Comparison of ENCODE assay signal across 18 cellular contexts in the genomic region with DNA sequence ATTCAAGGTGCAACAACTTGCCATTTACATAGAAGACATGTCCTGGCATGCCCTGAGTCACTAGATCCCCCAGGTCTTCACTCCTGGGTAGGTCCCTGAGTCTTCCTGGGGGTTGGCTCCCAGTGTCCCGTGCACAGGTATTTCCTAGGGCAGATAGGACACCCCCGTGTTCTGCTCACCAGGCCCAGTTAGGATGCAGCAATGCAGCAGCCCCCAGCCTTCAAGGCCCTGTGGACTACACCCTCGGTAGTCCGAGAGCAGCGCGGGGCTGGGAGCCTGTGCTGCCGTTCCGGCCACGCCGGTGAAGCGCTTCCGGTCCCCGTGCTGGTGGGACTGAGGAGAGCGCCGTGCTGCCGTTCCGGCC. TPM values are rescaled to one million over a fixed set of nuclear protein-coding genes. Genes with fewer than 3 reads are reported as not detected.
"Had no signal": no experiment of that assay in that cellular context is flagged by ENCODE, and none has a peak within 500 bp of the region (broad histone marks: within the 10 kb centered on the region; RNA-seq: fewer than 3 reads in every experiment).

No MANE protein-coding gene starts in this region.

- H3K4me1 Mint-ChIP-seq: T-helper 17 cell had no signal

- H3K27me3 Mint-ChIP-seq: activated CD4-positive, alpha-beta T cell treated with anti-CD3 and anti-CD28 coated beads, Interleukin-2, amount 10 ng/mL, durations not matched to agents 7 days and 5 days; activated T-cell treated with anti-CD3 and anti-CD28 coated beads, Interleukin-2, amount 50 U/mL, for 24 hours; stimulated activated naive CD8-positive, alpha-beta T cell treated with anti-CD3 and anti-CD28 coated beads, Interleukin-15, amount 100 ng/mL, for 72 hours had no signal

- H3K36me3 ChIP-seq: heart right ventricle, pancreas had no signal

- H3K36me3 Mint-ChIP-seq: memory B cell had no signal

- H3K4me3 ChIP-seq: heart right ventricle, pancreas, testis had no signal

- H3K4me1 ChIP-seq: pancreas, testis had no signal

- FAIRE-seq: endothelial cell of umbilical vein, pancreas had no signal

- H3K27ac ChIP-seq: heart right ventricle, pancreas, testis had no signal

- H3K27ac Mint-ChIP-seq: activated B cell treated with CpG ODN at 0.5 μM for 24 hours; activated CD4-positive, alpha-beta T cell treated with anti-CD3 and anti-CD28 coated beads, Interleukin-2, amount 10 ng/mL, durations not matched to agents 7 days and 5 days; activated T-cell treated with anti-CD3 and anti-CD28 coated beads, Interleukin-2, amount 50 U/mL, for 24 hours; memory B cell; nephron progenitor cell; stimulated activated naive CD8-positive, alpha-beta T cell treated with anti-CD3 and anti-CD28 coated beads, Interleukin-15, amount 100 ng/mL, for 72 hours; T-helper 17 cell had no signal

- ATAC-seq: heart right ventricle, left lobe of liver, pancreas had no signal

- H3K9me3 ChIP-seq: heart right ventricle, pancreas, testis had no signal

- DNase-seq: activated B cell treated with CpG ODN at 0.5 μM for 24 hours; activated CD4-positive, alpha-beta T cell treated with anti-CD3 and anti-CD28 coated beads, Interleukin-2, amount 10 ng/mL, durations not matched to agents 7 days and 5 days; activated gamma-delta T cell treated with Interleukin-2 at 50 U/mL for 16 hours; activated T-cell treated with anti-CD3 and anti-CD28 coated beads, Interleukin-2, amount 50 U/mL, for 24 hours; foreskin melanocyte; heart right ventricle; islet precursor cell; nephron progenitor cell; stimulated activated CD4-positive, alpha-beta T cell treated with anti-CD3 and anti-CD28 coated beads, Interleukin-15, amount 100 ng/mL, for 24 hours; stimulated activated CD4-positive, alpha-beta T cell treated with anti-CD3 and anti-CD28 coated beads, Interleukin-4, amount 100 ng/mL, for 24 hours; stimulated activated naive CD8-positive, alpha-beta T cell treated with anti-CD3 and anti-CD28 coated beads, Interleukin-15, amount 100 ng/mL, for 72 hours; T-helper 17 cell; testis had no signal

- H3K9me3 Mint-ChIP-seq: activated B cell treated with CpG ODN at 0.5 μM for 24 hours; activated CD4-positive, alpha-beta T cell treated with anti-CD3 and anti-CD28 coated beads, Interleukin-2, amount 10 ng/mL, durations not matched to agents 7 days and 5 days; activated T-cell treated with anti-CD3 and anti-CD28 coated beads, Interleukin-2, amount 50 U/mL, for 24 hours; memory B cell; nephron progenitor cell; stimulated activated naive CD8-positive, alpha-beta T cell treated with anti-CD3 and anti-CD28 coated beads, Interleukin-15, amount 100 ng/mL, for 72 hours had no signal

- H3K27me3 ChIP-seq: testis had no signal

- H3K4me3 Mint-ChIP-seq: activated B cell treated with CpG ODN at 0.5 μM for 24 hours; activated CD4-positive, alpha-beta T cell treated with anti-CD3 and anti-CD28 coated beads, Interleukin-2, amount 10 ng/mL, durations not matched to agents 7 days and 5 days; activated T-cell treated with anti-CD3 and anti-CD28 coated beads, Interleukin-2, amount 50 U/mL, for 24 hours; memory B cell; nephron progenitor cell; stimulated activated naive CD8-positive, alpha-beta T cell treated with anti-CD3 and anti-CD28 coated beads, Interleukin-15, amount 100 ng/mL, for 72 hours; T-helper 17 cell had no signal

RNA-seq across cellular contexts. Expression of a gene that starts 10.6 kb away (rescaled TPM):
- total RNA-seq: activated B cell treated with CpG ODN at 0.5 μM for 24 hours, skeletal muscle tissue had no signal
